ENCODE assay signal across 1 cellular context in the genomic region with DNA sequence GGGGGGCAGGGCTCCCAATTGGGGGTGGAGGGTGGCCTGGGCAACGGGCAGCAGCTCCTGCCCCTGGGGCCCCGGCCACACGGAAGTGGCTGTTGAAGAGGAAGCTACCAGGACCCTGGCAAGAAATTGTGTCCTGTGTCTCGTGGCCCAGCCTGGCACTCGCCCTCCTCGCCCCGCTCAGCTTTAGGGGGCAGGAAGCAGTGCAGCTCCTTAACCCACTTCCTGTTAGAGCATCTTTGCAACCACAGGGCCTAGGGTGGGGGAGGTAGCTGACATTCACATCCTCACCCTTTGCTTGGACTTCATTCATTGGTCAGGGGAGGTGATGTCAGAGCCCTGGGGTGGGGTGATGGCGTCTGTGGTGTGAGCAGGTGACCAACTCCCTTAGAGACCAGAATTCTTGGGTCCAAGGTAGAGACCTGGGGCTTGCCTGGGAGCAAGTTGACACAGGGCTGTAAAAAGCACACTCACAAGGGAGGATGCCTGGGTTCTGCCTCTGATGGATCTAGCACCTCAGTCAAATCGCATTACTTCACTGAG.
TF ChIP-seq lines count a peak whose summit lies in the region.

A gene with protein sequence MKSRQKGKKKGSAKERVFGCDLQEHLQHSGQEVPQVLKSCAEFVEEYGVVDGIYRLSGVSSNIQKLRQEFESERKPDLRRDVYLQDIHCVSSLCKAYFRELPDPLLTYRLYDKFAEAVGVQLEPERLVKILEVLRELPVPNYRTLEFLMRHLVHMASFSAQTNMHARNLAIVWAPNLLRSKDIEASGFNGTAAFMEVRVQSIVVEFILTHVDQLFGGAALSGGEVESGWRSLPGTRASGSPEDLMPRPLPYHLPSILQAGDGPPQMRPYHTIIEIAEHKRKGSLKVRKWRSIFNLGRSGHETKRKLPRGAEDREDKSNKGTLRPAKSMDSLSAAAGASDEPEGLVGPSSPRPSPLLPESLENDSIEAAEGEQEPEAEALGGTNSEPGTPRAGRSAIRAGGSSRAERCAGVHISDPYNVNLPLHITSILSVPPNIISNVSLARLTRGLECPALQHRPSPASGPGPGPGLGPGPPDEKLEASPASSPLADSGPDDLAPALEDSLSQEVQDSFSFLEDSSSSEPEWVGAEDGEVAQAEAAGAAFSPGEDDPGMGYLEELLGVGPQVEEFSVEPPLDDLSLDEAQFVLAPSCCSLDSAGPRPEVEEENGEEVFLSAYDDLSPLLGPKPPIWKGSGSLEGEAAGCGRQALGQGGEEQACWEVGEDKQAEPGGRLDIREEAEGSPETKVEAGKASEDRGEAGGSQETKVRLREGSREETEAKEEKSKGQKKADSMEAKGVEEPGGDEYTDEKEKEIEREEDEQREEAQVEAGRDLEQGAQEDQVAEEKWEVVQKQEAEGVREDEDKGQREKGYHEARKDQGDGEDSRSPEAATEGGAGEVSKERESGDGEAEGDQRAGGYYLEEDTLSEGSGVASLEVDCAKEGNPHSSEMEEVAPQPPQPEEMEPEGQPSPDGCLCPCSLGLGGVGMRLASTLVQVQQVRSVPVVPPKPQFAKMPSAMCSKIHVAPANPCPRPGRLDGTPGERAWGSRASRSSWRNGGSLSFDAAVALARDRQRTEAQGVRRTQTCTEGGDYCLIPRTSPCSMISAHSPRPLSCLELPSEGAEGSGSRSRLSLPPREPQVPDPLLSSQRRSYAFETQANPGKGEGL (minus strand): TSS at position 161 of the 540 bp plus-strand sequence. CDS start 267 bp downstream, outside the sequence.

TF ChIP-seq in IMR-90, 13 proteins besides CTCF, POLR2A, EP300 and RAD21:
- TF ChIP-seq MXI1 (IDR thresholded peaks at IDR 0.05; ENCODE audit: borderline replicate concordance, low read depth, low read length) (no peak), FOS (IDR thresholded peaks at IDR 0.05; ENCODE audit: low read depth, low read length) (no peak), SMC3 (IDR thresholded peaks at IDR 0.05; ENCODE audit: low read depth, low read length) (no peak), RFX5 (IDR thresholded peaks at IDR 0.05; ENCODE audit: low read depth, low read length) (no peak), NFE2L2 (IDR thresholded peaks at IDR 0.05; ENCODE audit: low read depth, low read length) (no peak), MAFK (IDR thresholded peaks at IDR 0.05; ENCODE audit: low read depth, low read length) (no peak)
- TF ChIP-seq, protein P1, sequence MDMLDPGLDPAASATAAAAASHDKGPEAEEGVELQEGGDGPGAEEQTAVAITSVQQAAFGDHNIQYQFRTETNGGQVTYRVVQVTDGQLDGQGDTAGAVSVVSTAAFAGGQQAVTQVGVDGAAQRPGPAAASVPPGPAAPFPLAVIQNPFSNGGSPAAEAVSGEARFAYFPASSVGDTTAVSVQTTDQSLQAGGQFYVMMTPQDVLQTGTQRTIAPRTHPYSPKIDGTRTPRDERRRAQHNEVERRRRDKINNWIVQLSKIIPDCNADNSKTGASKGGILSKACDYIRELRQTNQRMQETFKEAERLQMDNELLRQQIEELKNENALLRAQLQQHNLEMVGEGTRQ (IDR thresholded peaks at IDR 0.05; ENCODE audit: low read depth, low read length), result no peak
